Comparison of ENCODE assay signal across 11 cellular contexts in the genomic region with DNA sequence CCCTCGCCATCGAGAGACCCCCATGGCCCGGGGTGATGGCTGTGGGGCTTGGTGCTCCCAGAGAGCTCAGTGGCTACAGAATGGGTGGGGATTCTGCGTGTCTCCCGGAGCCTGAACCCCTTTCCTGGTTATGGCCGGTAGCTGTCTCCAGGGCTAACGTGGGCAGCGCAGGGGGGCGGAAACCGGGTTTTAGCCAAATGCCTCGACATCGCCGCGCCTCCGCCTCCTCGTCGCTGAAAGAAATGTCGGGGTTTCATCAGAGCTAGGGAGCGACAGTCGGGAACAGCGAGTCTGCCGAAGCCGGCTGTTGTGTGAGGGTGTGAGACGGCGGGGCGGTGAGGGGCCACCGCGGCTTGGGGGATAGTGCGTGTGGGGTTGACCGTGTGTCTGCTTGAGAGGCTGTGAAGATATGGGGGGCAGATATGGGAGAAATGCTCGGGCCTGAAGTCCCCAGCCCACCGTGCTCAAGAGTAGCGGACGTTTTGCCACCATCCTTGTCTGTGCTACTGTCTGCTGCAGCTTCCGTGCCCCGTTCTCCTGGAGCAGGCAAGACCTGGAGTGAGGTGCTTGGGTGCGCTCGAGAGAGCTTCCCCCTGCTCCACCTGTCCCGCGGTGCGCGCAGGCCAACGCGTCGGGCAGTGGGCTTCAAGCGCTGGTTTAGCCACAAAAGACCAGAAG. TPM values are rescaled to one million over a fixed set of nuclear protein-coding genes. Genes with fewer than 3 reads are reported as not detected.
DNase-seq lines count a peak whose midpoint lies in the region; ATAC-seq and TF ChIP-seq lines count a peak whose summit lies in the region.
"Had no signal": no experiment of that assay in that cellular context is flagged by ENCODE, and none has a peak within 500 bp of the region (broad histone marks: within the 10 kb centered on the region; RNA-seq: fewer than 3 reads in every experiment).

No MANE protein-coding gene starts in this region.

- H3K27me3 ChIP-seq in left ventricle myocardium inferior (ENCODE audit: low read depth): peaks cover 95% of the 10 kb centered on the region

- H3K36me3 ChIP-seq in left ventricle myocardium inferior: no peaks in the 10 kb centered on the region

- no peak for ATAC-seq in activated naive CD8-positive, alpha-beta T cell treated with anti-CD3 and anti-CD28 coated beads, Interleukin-2, amount 50 U/mL, for 24 hours
- ATAC-seq in GM18861 (IDR thresholded peaks at IDR 0.05; ENCODE audit: unreplicated experiment): no peak

- H3K4me1 Mint-ChIP-seq in activated naive CD8-positive, alpha-beta T cell treated with anti-CD3 and anti-CD28 coated beads, Interleukin-2, amount 50 U/mL, for 24 hours: peaks cover 22% of the 10 kb centered on the region

- in situ Hi-C loops in KBM-7 (cut with MboI; ENCODE audit: low pct_unique_long_range_greater_than_20kb, low sequenced_read_pairs): loop anchor here (25.0 kb wide), 2 partner anchors 183 to 1442 kb away; a partner anchor contains a TSS

- peaks cover 76% of the 10 kb centered on the region for H3K27me3 Mint-ChIP-seq in activated naive CD8-positive, alpha-beta T cell treated with anti-CD3 and anti-CD28 coated beads, Interleukin-2, amount 50 U/mL, for 24 hours

- no peak for TF ChIP-seq CTCF in left ventricle myocardium inferior (IDR thresholded peaks at IDR 0.05; ENCODE audit: borderline replicate concordance)

- no peaks in the 10 kb centered on the region for H3K36me3 Mint-ChIP-seq in activated naive CD8-positive, alpha-beta T cell treated with anti-CD3 and anti-CD28 coated beads, Interleukin-2, amount 50 U/mL, for 24 hours (ENCODE audit: low read depth)
- H3K36me3 Mint-ChIP-seq: activated naive CD4-positive, alpha-beta T cell treated with anti-CD3 and anti-CD28 coated beads, Interleukin-2, amount 50 U/mL, for 24 hours had no signal

- no peaks in the 10 kb centered on the region for H3K9me3 Mint-ChIP-seq in activated naive CD8-positive, alpha-beta T cell treated with anti-CD3 and anti-CD28 coated beads, Interleukin-2, amount 50 U/mL, for 24 hours
- H3K9me3 Mint-ChIP-seq: activated naive CD4-positive, alpha-beta T cell treated with anti-CD3 and anti-CD28 coated beads, Interleukin-2, amount 50 U/mL, for 24 hours had no signal

- intact Hi-C loops in left ventricle myocardium inferior (cut with micrococcal nuclease) (loop anchor here (5.0 kb wide), 2 partner anchors 178 to 193 kb away; no protein-coding TSS in a partner anchor), cardiac septum (cut with DNase I) (loop anchor here (5.0 kb wide), 3 partner anchors 77 to 193 kb away; no protein-coding TSS in a partner anchor)

- H3K4me3 Mint-ChIP-seq in activated naive CD8-positive, alpha-beta T cell treated with anti-CD3 and anti-CD28 coated beads, Interleukin-2, amount 50 U/mL, for 24 hours: no peak overlapping the region

- H3K4me3 ChIP-seq in left ventricle myocardium inferior: peak overlapping the region; percentile 66

- H3K27ac Mint-ChIP-seq in activated naive CD8-positive, alpha-beta T cell treated with anti-CD3 and anti-CD28 coated beads, Interleukin-2, amount 50 U/mL, for 24 hours: no peak overlapping the region

- H3K27ac ChIP-seq in left ventricle myocardium inferior (replicated peaks) (peak overlapping the region; percentile 83), temporal lobe (ENCODE audit: low read depth, low read length) (peak overlapping the region; percentile 2)
- H3K27ac ChIP-seq: parathyroid adenoma had no signal

- peaks cover 69% of the 10 kb centered on the region for H3K4me1 ChIP-seq in left ventricle myocardium inferior
- H3K4me1 ChIP-seq: parathyroid adenoma had no signal

- DNase-seq in left ventricle myocardium inferior (no peak), cardiac septum (ENCODE audit: low spot score) (no peak), left kidney (ENCODE audit: low read depth, low spot score) (peak; percentile 56), KBM-7 (no peak), midbrain (lab: John Stamatoyannopoulos, UW) (no peak)
- peak; percentile 10 for DNase-seq in activated naive CD8-positive, alpha-beta T cell treated with anti-CD3 and anti-CD28 coated beads, Interleukin-2, amount 50 U/mL, for 24 hours
- DNase-seq: DND-41 had no signal

- H3K9me3 ChIP-seq in left ventricle myocardium inferior (replicated peaks): no peaks in the 10 kb centered on the region

RNA-seq across cellular contexts. Expression of a gene that starts 0.8 kb away (rescaled TPM):
- total RNA-seq in left ventricle myocardium inferior (2.6 TPM), cardiac septum (4.1 TPM), temporal lobe (176 TPM)

RNA-seq across cellular contexts. Expression of a gene that starts 44.0 kb away (rescaled TPM):
- total RNA-seq in left ventricle myocardium inferior (12.7 TPM), cardiac septum (16.2 TPM), temporal lobe (12.0 TPM)

RNA-seq across cellular contexts. Expression of a gene that starts 47.2 kb away (rescaled TPM):
- not detected for total RNA-seq in left ventricle myocardium inferior
- total RNA-seq in cardiac septum: not detected
- total RNA-seq in temporal lobe: not detected

Comparison
In these comparisons a context has a peak if more than half of its experiments do, and no peak if none do; other contexts are left out.
1. DNase-seq: peak in activated naive CD8-positive, alpha-beta T cell treated with anti-CD3 and anti-CD28 coated beads, Interleukin-2, amount 50 U/mL, for 24 hours (single experiment) and left kidney (single experiment); none in left ventricle myocardium inferior (single experiment), cardiac septum (single experiment), KBM-7 (single experiment) and midbrain (single experiment).
2. RNA of a gene that starts 0.8 kb away (total RNA-seq): 176 TPM in temporal lobe (single experiment); 4.1 TPM in cardiac septum (single experiment) and 2.6 TPM in left ventricle myocardium inferior (single experiment); every median in the first group is over 10 times any median in the second.